ENCODE assay signal across 22 cellular contexts in the genomic region with DNA sequence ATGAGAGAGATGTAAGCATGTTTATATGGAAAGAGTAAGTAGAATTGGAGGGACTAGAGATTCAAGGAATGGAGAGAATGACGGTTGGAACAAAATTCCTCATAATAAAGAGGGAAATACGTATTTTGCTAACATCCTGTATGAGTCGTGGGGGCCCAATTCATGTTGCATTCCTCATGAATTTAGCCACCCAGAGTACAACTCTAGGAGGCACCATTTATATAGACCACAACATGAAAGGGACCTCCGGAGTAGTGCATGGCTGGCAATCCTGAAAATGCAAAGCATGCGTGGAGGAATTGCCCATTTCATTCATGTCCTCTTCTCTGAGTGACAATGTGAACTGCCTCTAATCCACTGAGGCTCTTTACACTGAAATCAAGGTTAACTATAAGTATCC.
DNase-seq lines count a peak whose midpoint lies in the region; TF ChIP-seq lines count a peak whose summit lies in the region.
"Had no signal": no experiment of that assay in that cellular context is flagged by ENCODE, and none has a peak within 500 bp of the region (broad histone marks: within the 10 kb centered on the region; RNA-seq: fewer than 3 reads in every experiment).

No MANE protein-coding gene starts in this region.

- H3K4ac ChIP-seq in H9 (ENCODE audit: low read depth, low read length): no peak overlapping the region

- H3K23ac ChIP-seq in H9 (ENCODE audit: insufficient read length, low read depth, low read length): no peak overlapping the region

- H2BK120ac ChIP-seq in H9 (ENCODE audit: low read depth, low read length, poor library complexity, severe bottlenecking): no peak overlapping the region

- no peaks in the 10 kb centered on the region for H3K36me3 ChIP-seq in SJSA1
- no peaks in the 10 kb centered on the region for H3K36me3 ChIP-seq in smooth muscle cell (ENCODE audit: low read depth)
- H3K36me3 ChIP-seq: BLaER1, SJCRH30 had no signal

- no peak overlapping the region for H3K27ac ChIP-seq in H9 (ENCODE audit: insufficient read length, low read depth, low read length)
- peak overlapping the region; percentile 87 for H3K27ac ChIP-seq in SJSA1
- no peak overlapping the region for H3K27ac ChIP-seq in smooth muscle cell (ENCODE audit: low read depth)
- no peak overlapping the region for H3K27ac ChIP-seq in RWPE1
- H3K27ac ChIP-seq: BLaER1, SJCRH30 had no signal

- H4K8ac ChIP-seq in H9 (replicated peaks; ENCODE audit: insufficient read length, low read depth, low read length): no peak overlapping the region

- no peak overlapping the region for H4K5ac ChIP-seq in H9 (ENCODE audit: insufficient read length, low read depth, low read length)

- no peak overlapping the region for H3K56ac ChIP-seq in H9 (ENCODE audit: insufficient read length, low read depth, low read length)

- H3K4me1 Mint-ChIP-seq in H9: peaks cover 42 to 45% of the 10 kb centered on the region in 2 experiments

- H3K79me2 ChIP-seq in H9 (ENCODE audit: insufficient read depth, low read length): no peaks in the 10 kb centered on the region
- H3K79me2 ChIP-seq in smooth muscle cell (ENCODE audit: low read depth): no peaks in the 10 kb centered on the region

- TF ChIP-seq CTCF in H9 (conservative IDR thresholded peaks at IDR 0.05): no peak
- TF ChIP-seq CTCF in smooth muscle cell (IDR thresholded peaks at IDR 0.05; ENCODE audit: borderline replicate concordance, insufficient read depth, poor library complexity, severe bottlenecking): no peak
- TF ChIP-seq CTCF in RWPE1 (conservative IDR thresholded peaks at IDR 0.05; ENCODE audit: low read depth): no peak

- no peaks in the 10 kb centered on the region for H3K9me3 ChIP-seq in H9 (ENCODE audit: control insufficient read depth, low read depth, low read length)
- H3K9me3 ChIP-seq in SJSA1 (replicated peaks): no peaks in the 10 kb centered on the region
- H3K9me3 ChIP-seq in smooth muscle cell (replicated peaks; ENCODE audit: low read depth): no peaks in the 10 kb centered on the region
- H3K9me3 ChIP-seq: BLaER1, SJCRH30 had no signal

- no peak overlapping the region for H3K27ac Mint-ChIP-seq in H9
- H3K27ac Mint-ChIP-seq: CD4-positive, alpha-beta T cell; HFFc6 had no signal

- H4K20me1 ChIP-seq in H9 (ENCODE audit: control insufficient read depth, insufficient read depth, insufficient read length) (no peaks in the 10 kb centered on the region), smooth muscle cell (ENCODE audit: low read depth) (no peaks in the 10 kb centered on the region)
- H4K20me1 ChIP-seq: BLaER1 had no signal

- H3K36me3 Mint-ChIP-seq in H9 (ENCODE audit: insufficient read depth in 1 of 3, low read depth in 3 of 3): no peaks in the 10 kb centered on the region

- H3T11ph ChIP-seq in H9 (ENCODE audit: low read length): no peak overlapping the region

- no peak overlapping the region for H3K18ac ChIP-seq in H9 (ENCODE audit: insufficient read length, low read depth, low read length)

- no peaks in the 10 kb centered on the region for H3K79me1 ChIP-seq in H9 (ENCODE audit: insufficient read depth, low read depth, low read length, poor library complexity, severe bottlenecking)

- no peak overlapping the region for H2BK15ac ChIP-seq in H9 (ENCODE audit: low read depth, low read length)

- H3K4me2 ChIP-seq in H9 (ENCODE audit: insufficient read depth, insufficient read length, low read length) (no peak overlapping the region), smooth muscle cell (no peak overlapping the region)
- H3K4me2 ChIP-seq: BLaER1 had no signal

- H3K9me3 Mint-ChIP-seq in H9: no peaks in the 10 kb centered on the region
- H3K9me3 Mint-ChIP-seq: CD4-positive, alpha-beta T cell; HFFc6 had no signal

- H3K27me3 ChIP-seq in H9 (ENCODE audit: insufficient read depth, low read length): no peaks in the 10 kb centered on the region
- no peaks in the 10 kb centered on the region for H3K27me3 ChIP-seq in SJSA1 (replicated peaks)
- no peaks in the 10 kb centered on the region for H3K27me3 ChIP-seq in smooth muscle cell (ENCODE audit: low read depth)
- H3K27me3 ChIP-seq: BLaER1, SJCRH30 had no signal

- no peak overlapping the region for H2BK5ac ChIP-seq in H9 (ENCODE audit: insufficient read length, low read length)

- H3K14ac ChIP-seq in H9 (ENCODE audit: insufficient read depth, low read length): no peak overlapping the region

- POLR2A ChIA-PET in RWPE1 (lab: Yijun Ruan, JAX; ENCODE audit: low non-redundant PET): no interaction called here

- no peaks in the 10 kb centered on the region for H3F3A ChIP-seq in smooth muscle cell (ENCODE audit: low read depth)

- H2BK12ac ChIP-seq in H9 (ENCODE audit: insufficient read length, low read depth, low read length): peak overlapping the region; percentile 51

- H2AK5ac ChIP-seq in H9 (ENCODE audit: insufficient read length, low read length): no peak overlapping the region

- H3K4me3 ChIP-seq in SJSA1: no peak overlapping the region
- no peak overlapping the region for H3K4me3 ChIP-seq in smooth muscle cell
- H3K4me3 ChIP-seq: BLaER1, SJCRH30 had no signal

- WGBS in H9 (ENCODE audit: extremely low coverage, insufficient read length, low lambda C conversion rate): no CpG with 5 or more reads among the region's 5 CpGs
- 69% methylated on average over 5 of the region's 5 CpGs for WGBS in smooth muscle cell (ENCODE audit: low lambda C conversion rate)

- peaks cover 1% of the 10 kb centered on the region; the same call in 1 of the 2 replicates for H3K27me3 Mint-ChIP-seq in H9 (ENCODE audit: low read depth)
- H3K27me3 Mint-ChIP-seq: CD4-positive, alpha-beta T cell had no signal

- no peak overlapping the region for H2BK20ac ChIP-seq in H9 (ENCODE audit: low read depth, low read length, poor library complexity, severe bottlenecking)

- DNase-seq in H9 (no peak), SJSA1 (ENCODE audit: low read depth in 1 of 2, low spot score in 2 of 2) (peak; percentile 70 to 82), islet precursor cell (peak; percentile 68), smooth muscle cell (lab: John Stamatoyannopoulos, UW; ENCODE audit: unreplicated experiment) (no peak), GM03348 (ENCODE audit: low spot score) (no peak), RWPE1 (ENCODE audit: low spot score) (no peak), hippocampal formation (lab: John Stamatoyannopoulos, UW) (no peak)
- DNase-seq: ACHN; CD4-positive, alpha-beta T cell; COR-L47; DMS79; H7; HFFc6; KG1; NCI-H1092 treated with DMSO at 0.1 percent for 48 hours; NCI-H1436 treated with DMSO at 0.1 percent for 48 hours; NCI-H1930; NCI-H2227 treated with DMSO at 0.1 percent for 48 hours; NCI-H510A treated with DMSO at 0.1 percent for 48 hours; NCI-H748 treated with DMSO at 0.1 percent for 48 hours; SJCRH30 had no signal

- no peak overlapping the region for H3K4me3 Mint-ChIP-seq in H9
- H3K4me3 Mint-ChIP-seq: CD4-positive, alpha-beta T cell; HFFc6 had no signal

- CTCF ChIA-PET in RWPE1 (lab: Yijun Ruan, JAX): no interaction called here

- H3K9ac ChIP-seq in H9 (ENCODE audit: extremely low read depth, insufficient read length, low read length) (no peak overlapping the region), smooth muscle cell (ENCODE audit: low read depth) (no peak overlapping the region)
- H3K9ac ChIP-seq: BLaER1 had no signal

- H4K91ac ChIP-seq in H9 (ENCODE audit: insufficient read length, low read depth, low read length): no peak overlapping the region

- H3K23me2 ChIP-seq in H9 (ENCODE audit: insufficient read length, low read depth, low read length, poor library complexity, severe bottlenecking): no peaks in the 10 kb centered on the region

- H3K4me1 ChIP-seq in H9 (ENCODE audit: insufficient read depth, low read length): peaks cover 8% of the 10 kb centered on the region; the same call in 1 of the 2 replicates
- H3K4me1 ChIP-seq in SJSA1 (replicated peaks): peaks cover 57% of the 10 kb centered on the region
- H3K4me1 ChIP-seq in smooth muscle cell (ENCODE audit: low read depth): peaks cover 28% of the 10 kb centered on the region
- H3K4me1 ChIP-seq: BLaER1 had no signal

- H2AFZ ChIP-seq in H9 (ENCODE audit: low read length) (no peak overlapping the region), smooth muscle cell (ENCODE audit: low read depth) (peak overlapping the region; percentile 91)

Comparison
In these comparisons a context has a peak if more than half of its experiments do, and no peak if none do; other contexts are left out.
1. DNase-seq: peak in SJSA1 (2 of 2) and islet precursor cell (single experiment); none in H9 (single experiment), smooth muscle cell (single experiment), GM03348 (single experiment), RWPE1 (single experiment) and hippocampal formation (0 of 2).